7 cellular contexts compared by ENCODE assay signal in genomic region chrX:48474127-48474526, GRCh38. TPM values are rescaled to one million over a fixed set of nuclear protein-coding genes. Genes with fewer than 3 reads are reported as not detected.
DNase-seq lines count a peak whose midpoint lies in the region; ATAC-seq and TF ChIP-seq lines count a peak whose summit lies in the region.
"Had no signal": no experiment of that assay in that cellular context is flagged by ENCODE, and none has a peak within 500 bp of the region (broad histone marks: within the 10 kb centered on the region; RNA-seq: fewer than 3 reads in every experiment).

No MANE protein-coding gene starts in this region.

- H3K27me3 ChIP-seq in CD8-positive, alpha-beta T cell (ENCODE audit: insufficient read depth, low read length): no peaks in the 10 kb centered on the region

- H3K4me3 ChIP-seq in NB4 (ENCODE audit: low read depth, low read length) (no peak overlapping the region), fibroblast of villous mesenchyme (ENCODE audit: low read depth, low read length) (no peak overlapping the region)
- no peak overlapping the region for H3K4me3 ChIP-seq in CD8-positive, alpha-beta T cell (ENCODE audit: low read depth, low read length)

- no peak for TF ChIP-seq POLR2A in NB4 (IDR thresholded peaks at IDR 0.05; ENCODE audit: extremely low read depth, insufficient read length)

- no peaks in the 10 kb centered on the region for H3K9me3 Mint-ChIP-seq in CD8-positive, alpha-beta T cell
- H3K9me3 Mint-ChIP-seq in activated T-helper 2 cell treated with anti-CD3 and anti-CD28 coated beads, Interferon-gamma antibody, Interleukin-2, Interleukin-4, amounts not matched to agents 10 μg/mL and 5 μg/mL and 100 μg/mL, durations not matched to agents 14 hours and 24 hours and 36 hours: no peaks in the 10 kb centered on the region

- POLR2A ChIA-PET in GM10248 (lab: Yijun Ruan, JAX): interaction anchor here (0.7 kb wide), 1 partner anchor 222 kb away, joined by 3 read pairs; the partner anchor contains the start of gene SUV39H1
- POLR2A ChIA-PET in CD8-positive, alpha-beta T cell (lab: Charles Lee): no interaction called here

- H3K4me3 Mint-ChIP-seq in CD8-positive, alpha-beta T cell: no peak overlapping the region
- H3K4me3 Mint-ChIP-seq in activated T-helper 2 cell treated with anti-CD3 and anti-CD28 coated beads, Interferon-gamma antibody, Interleukin-2, Interleukin-4, amounts not matched to agents 10 μg/mL and 5 μg/mL and 100 μg/mL, durations not matched to agents 14 hours and 24 hours and 36 hours (ENCODE audit: low read depth): no peak overlapping the region

- DNase-seq in GM10248 (ENCODE audit: extremely low spot score): no peak
- peak; percentile 69 for DNase-seq in NB4 (ENCODE audit: low read depth)
- DNase-seq in fibroblast of villous mesenchyme (ENCODE audit: low read depth): no peak
- DNase-seq in CD8-positive, alpha-beta T cell: no peak
- no peak for DNase-seq in activated T-helper 2 cell treated with anti-CD3 and anti-CD28 coated beads, Interferon-gamma antibody, Interleukin-2, Interleukin-4, amounts not matched to agents 10 μg/mL and 5 μg/mL and 100 μg/mL, durations not matched to agents 14 hours and 24 hours and 36 hours (ENCODE audit: low spot score)
- DNase-seq: trophoblast cell had no signal

- no peaks in the 10 kb centered on the region for H3K9me3 ChIP-seq in CD8-positive, alpha-beta T cell (ENCODE audit: low read length)

- peaks cover 20% of the 10 kb centered on the region for H3K36me3 Mint-ChIP-seq in CD8-positive, alpha-beta T cell
- peaks cover 27% of the 10 kb centered on the region for H3K36me3 Mint-ChIP-seq in activated T-helper 2 cell treated with anti-CD3 and anti-CD28 coated beads, Interferon-gamma antibody, Interleukin-2, Interleukin-4, amounts not matched to agents 10 μg/mL and 5 μg/mL and 100 μg/mL, durations not matched to agents 14 hours and 24 hours and 36 hours (ENCODE audit: low read depth)

- H3K4me1 ChIP-seq in CD8-positive, alpha-beta T cell (ENCODE audit: insufficient read depth, low read length): peaks cover 19% of the 10 kb centered on the region

- no peaks in the 10 kb centered on the region for H3K36me3 ChIP-seq in CD8-positive, alpha-beta T cell (ENCODE audit: insufficient read depth, low read length)

- CTCF ChIA-PET in GM10248 (lab: Yijun Ruan, JAX): interaction anchor here (1.1 to 1.4 kb wide), 2 partner anchors 10 to 11 kb away, joined by 3 to 4 read pairs; no protein-coding TSS in a partner anchor
- CTCF ChIA-PET in CD8-positive, alpha-beta T cell (lab: Charles Lee): no interaction called here

- H3K4me1 Mint-ChIP-seq in CD8-positive, alpha-beta T cell (ENCODE audit: low read depth): peaks cover 34% of the 10 kb centered on the region
- peaks cover 29% of the 10 kb centered on the region for H3K4me1 Mint-ChIP-seq in activated T-helper 2 cell treated with anti-CD3 and anti-CD28 coated beads, Interferon-gamma antibody, Interleukin-2, Interleukin-4, amounts not matched to agents 10 μg/mL and 5 μg/mL and 100 μg/mL, durations not matched to agents 14 hours and 24 hours and 36 hours (ENCODE audit: low read depth)

- no peak overlapping the region for H3K27ac Mint-ChIP-seq in CD8-positive, alpha-beta T cell
- no peak overlapping the region for H3K27ac Mint-ChIP-seq in activated T-helper 2 cell treated with anti-CD3 and anti-CD28 coated beads, Interferon-gamma antibody, Interleukin-2, Interleukin-4, amounts not matched to agents 10 μg/mL and 5 μg/mL and 100 μg/mL, durations not matched to agents 14 hours and 24 hours and 36 hours

- ATAC-seq in CD8-positive, alpha-beta T cell: no peak
- no peak for ATAC-seq in HG03571 (IDR thresholded peaks at IDR 0.05; ENCODE audit: unreplicated experiment)

- no peak overlapping the region for H3K27ac ChIP-seq in CD8-positive, alpha-beta T cell (ENCODE audit: low read depth, low read length)

- no peaks in the 10 kb centered on the region for H3K27me3 Mint-ChIP-seq in CD8-positive, alpha-beta T cell (ENCODE audit: low read depth)
- no peaks in the 10 kb centered on the region for H3K27me3 Mint-ChIP-seq in activated T-helper 2 cell treated with anti-CD3 and anti-CD28 coated beads, Interferon-gamma antibody, Interleukin-2, Interleukin-4, amounts not matched to agents 10 μg/mL and 5 μg/mL and 100 μg/mL, durations not matched to agents 14 hours and 24 hours and 36 hours (ENCODE audit: low read depth)

- intact Hi-C loops in CD8-positive, alpha-beta T cell (cut with DNase I, micrococcal nuclease): loop anchor here (2.0 to 10.0 kb wide), 3 partner anchors 221 to 639 kb away; partner anchors contain the start of genes ZNF81 (in 2 of the 2) and SUV39H1 (in 1 of the 2)
- intact Hi-C loops in activated T-helper 2 cell treated with anti-CD3 and anti-CD28 coated beads, Interferon-gamma antibody, Interleukin-2, Interleukin-4, amounts not matched to agents 10 μg/mL and 5 μg/mL and 100 μg/mL, durations not matched to agents 14 hours and 24 hours and 36 hours (cut with micrococcal nuclease): no loop called here

- TF ChIP-seq CTCF in GM10248 (IDR thresholded peaks at IDR 0.05; ENCODE audit: control extremely low read depth, extremely low read depth, low read depth, missing control alignments): peak; percentile 44
- peak; percentile 36 for TF ChIP-seq CTCF in NB4 (IDR thresholded peaks at IDR 0.05; ENCODE audit: low read depth, low read length)
- peak; percentile 36 for TF ChIP-seq CTCF in fibroblast of villous mesenchyme (IDR thresholded peaks at IDR 0.05; ENCODE audit: insufficient read depth, low read depth, low read length)
- no peak for TF ChIP-seq CTCF in CD8-positive, alpha-beta T cell (IDR thresholded peaks at IDR 0.05)

RNA-seq across cellular contexts. Expression of gene FTSJ1, which starts 1.9 kb away (rescaled TPM):
- total RNA-seq in fibroblast of villous mesenchyme: 53.5 and 74.4 TPM in 2 replicates
- 10 to 100 TPM; 61.4 to 67.4 TPM for total RNA-seq in CD8-positive, alpha-beta T cell
- total RNA-seq in activated T-helper 2 cell treated with anti-CD3 and anti-CD28 coated beads, Interferon-gamma antibody, Interleukin-2, Interleukin-4, amounts not matched to agents 10 μg/mL and 5 μg/mL and 100 μg/mL, durations not matched to agents 14 hours and 24 hours and 36 hours: 84.6 and 89.8 TPM in 2 replicates

RNA-seq across cellular contexts. Expression of gene SLC38A5, which starts 4.1 kb away (rescaled TPM):
- total RNA-seq in fibroblast of villous mesenchyme: 4.2 and 12.5 TPM in 2 replicates
- total RNA-seq in CD8-positive, alpha-beta T cell: 1 to 10 TPM; 8.1 to 8.4 TPM
- total RNA-seq in activated T-helper 2 cell treated with anti-CD3 and anti-CD28 coated beads, Interferon-gamma antibody, Interleukin-2, Interleukin-4, amounts not matched to agents 10 μg/mL and 5 μg/mL and 100 μg/mL, durations not matched to agents 14 hours and 24 hours and 36 hours: 146 and 147 TPM in 2 replicates

RNA-seq across cellular contexts. Expression of gene PORCN, which starts 34.7 kb away (rescaled TPM):
- 6.5 and 8.4 TPM in 2 replicates for total RNA-seq in fibroblast of villous mesenchyme
- 10 to 100 TPM; 18.3 to 19.8 TPM for total RNA-seq in CD8-positive, alpha-beta T cell
- total RNA-seq in activated T-helper 2 cell treated with anti-CD3 and anti-CD28 coated beads, Interferon-gamma antibody, Interleukin-2, Interleukin-4, amounts not matched to agents 10 μg/mL and 5 μg/mL and 100 μg/mL, durations not matched to agents 14 hours and 24 hours and 36 hours: 16.5 and 17.7 TPM in 2 replicates

RNA-seq across cellular contexts. Expression of gene EBP, which starts 47.5 kb away (rescaled TPM):
- 126 and 200 TPM in 2 replicates for total RNA-seq in fibroblast of villous mesenchyme
- total RNA-seq in CD8-positive, alpha-beta T cell: 10 to 100 TPM; 55.2 to 56.9 TPM
- 209 and 212 TPM in 2 replicates for total RNA-seq in activated T-helper 2 cell treated with anti-CD3 and anti-CD28 coated beads, Interferon-gamma antibody, Interleukin-2, Interleukin-4, amounts not matched to agents 10 μg/mL and 5 μg/mL and 100 μg/mL, durations not matched to agents 14 hours and 24 hours and 36 hours

Comparison
In these comparisons a context has a peak if more than half of its experiments do, and no peak if none do; other contexts are left out.
1. RNA of gene SLC38A5, which starts 4.1 kb away (total RNA-seq): 146 to 147 TPM in activated T-helper 2 cell treated with anti-CD3 and anti-CD28 coated beads, Interferon-gamma antibody, Interleukin-2, Interleukin-4, amounts not matched to agents 10 μg/mL and 5 μg/mL and 100 μg/mL, durations not matched to agents 14 hours and 24 hours and 36 hours; 4.2 to 12.5 TPM in fibroblast of villous mesenchyme and 8.1 to 8.4 TPM in CD8-positive, alpha-beta T cell; every median in the first group is over 10 times any median in the second.